1 cellular context compared by ENCODE assay signal in the genomic region with DNA sequence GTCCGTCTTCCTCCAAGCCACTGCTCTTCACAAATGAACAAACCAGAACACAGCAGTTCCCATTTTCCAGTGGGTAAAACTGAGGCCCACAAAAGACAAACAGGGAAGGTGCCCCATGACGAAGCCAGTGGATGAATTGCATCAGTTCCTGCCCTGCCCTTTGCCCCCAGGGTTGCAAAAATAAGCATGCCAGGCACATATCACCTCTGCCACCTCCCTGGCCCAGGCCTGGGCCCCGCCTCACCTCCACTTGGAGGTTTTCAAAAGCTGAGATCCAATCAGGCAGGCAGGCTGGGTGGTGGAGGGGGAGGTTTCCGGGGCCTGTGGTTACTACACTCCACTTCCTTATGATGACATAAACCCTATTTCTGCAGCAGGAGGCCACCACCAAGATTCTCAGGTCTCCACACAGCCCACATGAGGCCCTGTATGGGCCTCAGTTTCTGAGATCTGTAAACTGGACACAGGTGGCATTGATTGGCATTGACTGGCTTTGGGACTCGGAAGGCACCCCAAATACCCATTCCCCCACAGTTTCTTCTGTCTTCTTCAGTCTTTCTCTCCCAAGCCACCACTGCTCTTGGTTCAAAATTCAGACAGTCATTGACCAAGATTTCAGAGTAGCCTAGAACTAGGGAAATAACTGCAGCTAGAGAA.
TF ChIP-seq lines count a peak whose summit lies in the region.

No MANE protein-coding gene starts in this region.

TF ChIP-seq in K562, 482 proteins besides CTCF, POLR2A, EP300 and RAD21 (continued from another document and continues in another):
- TF ChIP-seq, protein P1, sequence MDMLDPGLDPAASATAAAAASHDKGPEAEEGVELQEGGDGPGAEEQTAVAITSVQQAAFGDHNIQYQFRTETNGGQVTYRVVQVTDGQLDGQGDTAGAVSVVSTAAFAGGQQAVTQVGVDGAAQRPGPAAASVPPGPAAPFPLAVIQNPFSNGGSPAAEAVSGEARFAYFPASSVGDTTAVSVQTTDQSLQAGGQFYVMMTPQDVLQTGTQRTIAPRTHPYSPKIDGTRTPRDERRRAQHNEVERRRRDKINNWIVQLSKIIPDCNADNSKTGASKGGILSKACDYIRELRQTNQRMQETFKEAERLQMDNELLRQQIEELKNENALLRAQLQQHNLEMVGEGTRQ (CRISPR knock-in tag; IDR thresholded peaks at IDR 0.05) = no peak
- TF ChIP-seq KAT7 (CRISPR knock-in tag; IDR thresholded peaks at IDR 0.05; ENCODE audit: borderline replicate concordance) (0 out of 2 replicates have a peak, but pooled peaks have one; percentile 43), ZBTB7A (IDR thresholded peaks at IDR 0.05; ENCODE audit: borderline replicate concordance, control insufficient read depth, low read depth, low read length) (0 out of 2 replicates have a peak, but pooled peaks have one; percentile 6), SIX5 (IDR thresholded peaks at IDR 0.05; ENCODE audit: borderline replicate concordance in 1 of 2, insufficient read depth in 1 of 2, low read depth in 1 of 2, low read length in 2 of 2) (no peak), ZNF124 (CRISPR knock-in tag; IDR thresholded peaks at IDR 0.05) (no peak), NEUROD1 (IDR thresholded peaks at IDR 0.05; ENCODE audit: borderline replicate concordance, low read depth, low read length, partially characterized antibody) (peak; percentile 59), HDAC8 (tag; IDR thresholded peaks at IDR 0.05) (no peak; the same call in 1 of the 2 replicates), JUN (IDR thresholded peaks at IDR 0.05; ENCODE audit: borderline replicate concordance, low read depth, low read length) (peak; percentile 77; the same call in 1 of the 2 replicates), JUN (CRISPR knock-in tag; IDR thresholded peaks at IDR 0.05; ENCODE audit: borderline replicate concordance) (peak; percentile 94; the same call in 1 of the 2 replicates), MYBL2 (IDR thresholded peaks at IDR 0.05; ENCODE audit: low read depth) (peak; percentile 62; the same call in 1 of the 2 replicates), MYBL2 (CRISPR knock-in tag; IDR thresholded peaks at IDR 0.05; ENCODE audit: borderline replicate concordance) (no peak), CHD4 (IDR thresholded peaks at IDR 0.05; ENCODE audit: insufficient read depth, insufficient replicate concordance, low read depth, low read length, poor library complexity, severe bottlenecking) (peak; percentile 89), ZNF444 (CRISPR knock-in tag; IDR thresholded peaks at IDR 0.05) (no peak), ZNF583 (CRISPR knock-in tag; IDR thresholded peaks at IDR 0.05) (no peak), CHCHD3 (CRISPR knock-in tag; IDR thresholded peaks at IDR 0.05) (no peak), ZNF589 (CRISPR knock-in tag; IDR thresholded peaks at IDR 0.05; ENCODE audit: low read depth) (peak; percentile 82; the same call in 1 of the 2 replicates), RNF2 (IDR thresholded peaks at IDR 0.05) (peak; percentile 81; the same call in 1 of the 2 replicates), PCBP1 (IDR thresholded peaks at IDR 0.05; ENCODE audit: low read depth, low read length, poor library complexity, severe bottlenecking) (no peak), MYC (IDR thresholded peaks at IDR 0.05; ENCODE audit: low read depth, low read length) (peak; percentile 73; the same call in 1 of the 2 replicates), MYC (CRISPR knock-in tag; IDR thresholded peaks at IDR 0.05; ENCODE audit: borderline replicate concordance, low read depth) (no peak), MBD2 (IDR thresholded peaks at IDR 0.05; ENCODE audit: borderline replicate concordance, low read depth) (0 out of 2 replicates have a peak, but pooled peaks have one; percentile 34), ZNF324 (CRISPR knock-in tag; IDR thresholded peaks at IDR 0.05) (no peak), POLR2AphosphoS2 (IDR thresholded peaks at IDR 0.05; ENCODE audit: low read length) (no peak), CHD2 (IDR thresholded peaks at IDR 0.05; ENCODE audit: low read depth, low read length) (no peak), KLF13 (tag; IDR thresholded peaks at IDR 0.05; ENCODE audit: borderline replicate concordance, low read depth) (no peak), DMBX1 (CRISPR knock-in tag; IDR thresholded peaks at IDR 0.05; ENCODE audit: borderline replicate concordance) (peak; percentile 74; the same call in 1 of the 2 replicates), ZBTB17 (CRISPR knock-in tag; IDR thresholded peaks at IDR 0.05) (no peak; the same call in 1 of the 2 replicates), RBM22 (IDR thresholded peaks at IDR 0.05; ENCODE audit: low read depth, low read length, poor library complexity, severe bottlenecking) (no peak), MTA3 (IDR thresholded peaks at IDR 0.05; ENCODE audit: borderline replicate concordance) (peak; percentile 73), DNMT1 (IDR thresholded peaks at IDR 0.05) (no peak), PHF8 (IDR thresholded peaks at IDR 0.05; ENCODE audit: borderline replicate concordance, low read length) (peak; percentile 39; the same call in 1 of the 2 replicates), GATA2 (CRISPR knock-in tag; IDR thresholded peaks at IDR 0.05) (peak; percentile 58; the same call in 1 of the 2 replicates), TEAD2 (tag; IDR thresholded peaks at IDR 0.05) (no peak), NFE2 (IDR thresholded peaks at IDR 0.05; ENCODE audit: low read depth) (no peak; the same call in 1 of the 2 replicates)
- TF ChIP-seq, protein P2, sequence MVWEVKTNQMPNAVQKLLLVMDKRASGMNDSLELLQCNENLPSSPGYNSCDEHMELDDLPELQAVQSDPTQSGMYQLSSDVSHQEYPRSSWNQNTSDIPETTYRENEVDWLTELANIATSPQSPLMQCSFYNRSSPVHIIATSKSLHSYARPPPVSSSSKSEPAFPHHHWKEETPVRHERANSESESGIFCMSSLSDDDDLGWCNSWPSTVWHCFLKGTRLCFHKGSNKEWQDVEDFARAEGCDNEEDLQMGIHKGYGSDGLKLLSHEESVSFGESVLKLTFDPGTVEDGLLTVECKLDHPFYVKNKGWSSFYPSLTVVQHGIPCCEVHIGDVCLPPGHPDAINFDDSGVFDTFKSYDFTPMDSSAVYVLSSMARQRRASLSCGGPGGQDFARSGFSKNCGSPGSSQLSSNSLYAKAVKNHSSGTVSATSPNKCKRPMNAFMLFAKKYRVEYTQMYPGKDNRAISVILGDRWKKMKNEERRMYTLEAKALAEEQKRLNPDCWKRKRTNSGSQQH (CRISPR knock-in tag; IDR thresholded peaks at IDR 0.05) = no peak
- TF ChIP-seq, protein P3, sequence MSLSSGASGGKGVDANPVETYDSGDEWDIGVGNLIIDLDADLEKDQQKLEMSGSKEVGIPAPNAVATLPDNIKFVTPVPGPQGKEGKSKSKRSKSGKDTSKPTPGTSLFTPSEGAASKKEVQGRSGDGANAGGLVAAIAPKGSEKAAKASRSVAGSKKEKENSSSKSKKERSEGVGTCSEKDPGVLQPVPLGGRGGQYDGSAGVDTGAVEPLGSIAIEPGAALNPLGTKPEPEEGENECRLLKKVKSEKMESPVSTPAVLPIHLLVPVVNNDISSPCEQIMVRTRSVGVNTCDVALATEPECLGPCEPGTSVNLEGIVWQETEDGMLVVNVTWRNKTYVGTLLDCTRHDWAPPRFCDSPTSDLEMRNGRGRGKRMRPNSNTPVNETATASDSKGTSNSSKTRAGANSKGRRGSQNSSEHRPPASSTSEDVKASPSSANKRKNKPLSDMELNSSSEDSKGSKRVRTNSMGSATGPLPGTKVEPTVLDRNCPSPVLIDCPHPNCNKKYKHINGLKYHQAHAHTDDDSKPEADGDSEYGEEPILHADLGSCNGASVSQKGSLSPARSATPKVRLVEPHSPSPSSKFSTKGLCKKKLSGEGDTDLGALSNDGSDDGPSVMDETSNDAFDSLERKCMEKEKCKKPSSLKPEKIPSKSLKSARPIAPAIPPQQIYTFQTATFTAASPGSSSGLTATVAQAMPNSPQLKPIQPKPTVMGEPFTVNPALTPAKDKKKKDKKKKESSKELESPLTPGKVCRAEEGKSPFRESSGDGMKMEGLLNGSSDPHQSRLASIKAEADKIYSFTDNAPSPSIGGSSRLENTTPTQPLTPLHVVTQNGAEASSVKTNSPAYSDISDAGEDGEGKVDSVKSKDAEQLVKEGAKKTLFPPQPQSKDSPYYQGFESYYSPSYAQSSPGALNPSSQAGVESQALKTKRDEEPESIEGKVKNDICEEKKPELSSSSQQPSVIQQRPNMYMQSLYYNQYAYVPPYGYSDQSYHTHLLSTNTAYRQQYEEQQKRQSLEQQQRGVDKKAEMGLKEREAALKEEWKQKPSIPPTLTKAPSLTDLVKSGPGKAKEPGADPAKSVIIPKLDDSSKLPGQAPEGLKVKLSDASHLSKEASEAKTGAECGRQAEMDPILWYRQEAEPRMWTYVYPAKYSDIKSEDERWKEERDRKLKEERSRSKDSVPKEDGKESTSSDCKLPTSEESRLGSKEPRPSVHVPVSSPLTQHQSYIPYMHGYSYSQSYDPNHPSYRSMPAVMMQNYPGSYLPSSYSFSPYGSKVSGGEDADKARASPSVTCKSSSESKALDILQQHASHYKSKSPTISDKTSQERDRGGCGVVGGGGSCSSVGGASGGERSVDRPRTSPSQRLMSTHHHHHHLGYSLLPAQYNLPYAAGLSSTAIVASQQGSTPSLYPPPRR (CRISPR knock-in tag; IDR thresholded peaks at IDR 0.05; ENCODE audit: borderline replicate concordance) = no peak
- TF ChIP-seq, protein P4, sequence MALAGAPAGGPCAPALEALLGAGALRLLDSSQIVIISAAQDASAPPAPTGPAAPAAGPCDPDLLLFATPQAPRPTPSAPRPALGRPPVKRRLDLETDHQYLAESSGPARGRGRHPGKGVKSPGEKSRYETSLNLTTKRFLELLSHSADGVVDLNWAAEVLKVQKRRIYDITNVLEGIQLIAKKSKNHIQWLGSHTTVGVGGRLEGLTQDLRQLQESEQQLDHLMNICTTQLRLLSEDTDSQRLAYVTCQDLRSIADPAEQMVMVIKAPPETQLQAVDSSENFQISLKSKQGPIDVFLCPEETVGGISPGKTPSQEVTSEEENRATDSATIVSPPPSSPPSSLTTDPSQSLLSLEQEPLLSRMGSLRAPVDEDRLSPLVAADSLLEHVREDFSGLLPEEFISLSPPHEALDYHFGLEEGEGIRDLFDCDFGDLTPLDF (CRISPR knock-in tag; IDR thresholded peaks at IDR 0.05) = no peak
- TF ChIP-seq, protein P5, sequence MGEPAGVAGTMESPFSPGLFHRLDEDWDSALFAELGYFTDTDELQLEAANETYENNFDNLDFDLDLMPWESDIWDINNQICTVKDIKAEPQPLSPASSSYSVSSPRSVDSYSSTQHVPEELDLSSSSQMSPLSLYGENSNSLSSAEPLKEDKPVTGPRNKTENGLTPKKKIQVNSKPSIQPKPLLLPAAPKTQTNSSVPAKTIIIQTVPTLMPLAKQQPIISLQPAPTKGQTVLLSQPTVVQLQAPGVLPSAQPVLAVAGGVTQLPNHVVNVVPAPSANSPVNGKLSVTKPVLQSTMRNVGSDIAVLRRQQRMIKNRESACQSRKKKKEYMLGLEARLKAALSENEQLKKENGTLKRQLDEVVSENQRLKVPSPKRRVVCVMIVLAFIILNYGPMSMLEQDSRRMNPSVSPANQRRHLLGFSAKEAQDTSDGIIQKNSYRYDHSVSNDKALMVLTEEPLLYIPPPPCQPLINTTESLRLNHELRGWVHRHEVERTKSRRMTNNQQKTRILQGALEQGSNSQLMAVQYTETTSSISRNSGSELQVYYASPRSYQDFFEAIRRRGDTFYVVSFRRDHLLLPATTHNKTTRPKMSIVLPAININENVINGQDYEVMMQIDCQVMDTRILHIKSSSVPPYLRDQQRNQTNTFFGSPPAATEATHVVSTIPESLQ (CRISPR knock-in tag; IDR thresholded peaks at IDR 0.05) = no peak
- TF ChIP-seq, protein P6, sequence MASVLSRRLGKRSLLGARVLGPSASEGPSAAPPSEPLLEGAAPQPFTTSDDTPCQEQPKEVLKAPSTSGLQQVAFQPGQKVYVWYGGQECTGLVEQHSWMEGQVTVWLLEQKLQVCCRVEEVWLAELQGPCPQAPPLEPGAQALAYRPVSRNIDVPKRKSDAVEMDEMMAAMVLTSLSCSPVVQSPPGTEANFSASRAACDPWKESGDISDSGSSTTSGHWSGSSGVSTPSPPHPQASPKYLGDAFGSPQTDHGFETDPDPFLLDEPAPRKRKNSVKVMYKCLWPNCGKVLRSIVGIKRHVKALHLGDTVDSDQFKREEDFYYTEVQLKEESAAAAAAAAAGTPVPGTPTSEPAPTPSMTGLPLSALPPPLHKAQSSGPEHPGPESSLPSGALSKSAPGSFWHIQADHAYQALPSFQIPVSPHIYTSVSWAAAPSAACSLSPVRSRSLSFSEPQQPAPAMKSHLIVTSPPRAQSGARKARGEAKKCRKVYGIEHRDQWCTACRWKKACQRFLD (CRISPR knock-in tag; IDR thresholded peaks at IDR 0.05) = peak; percentile 87
- TF ChIP-seq, protein P7, sequence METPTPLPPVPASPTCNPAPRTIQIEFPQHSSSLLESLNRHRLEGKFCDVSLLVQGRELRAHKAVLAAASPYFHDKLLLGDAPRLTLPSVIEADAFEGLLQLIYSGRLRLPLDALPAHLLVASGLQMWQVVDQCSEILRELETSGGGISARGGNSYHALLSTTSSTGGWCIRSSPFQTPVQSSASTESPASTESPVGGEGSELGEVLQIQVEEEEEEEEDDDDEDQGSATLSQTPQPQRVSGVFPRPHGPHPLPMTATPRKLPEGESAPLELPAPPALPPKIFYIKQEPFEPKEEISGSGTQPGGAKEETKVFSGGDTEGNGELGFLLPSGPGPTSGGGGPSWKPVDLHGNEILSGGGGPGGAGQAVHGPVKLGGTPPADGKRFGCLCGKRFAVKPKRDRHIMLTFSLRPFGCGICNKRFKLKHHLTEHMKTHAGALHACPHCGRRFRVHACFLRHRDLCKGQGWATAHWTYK (CRISPR knock-in tag; IDR thresholded peaks at IDR 0.05) = no peak
- TF ChIP-seq, protein P8, sequence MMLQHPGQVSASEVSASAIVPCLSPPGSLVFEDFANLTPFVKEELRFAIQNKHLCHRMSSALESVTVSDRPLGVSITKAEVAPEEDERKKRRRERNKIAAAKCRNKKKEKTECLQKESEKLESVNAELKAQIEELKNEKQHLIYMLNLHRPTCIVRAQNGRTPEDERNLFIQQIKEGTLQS (IDR thresholded peaks at IDR 0.05) = peak; percentile 88
- TF ChIP-seq, protein P8 (CRISPR knock-in tag; conservative IDR thresholded peaks at IDR 0.05) = peak; percentile 59; the same call in 1 of the 2 replicates
- TF ChIP-seq, protein P9, sequence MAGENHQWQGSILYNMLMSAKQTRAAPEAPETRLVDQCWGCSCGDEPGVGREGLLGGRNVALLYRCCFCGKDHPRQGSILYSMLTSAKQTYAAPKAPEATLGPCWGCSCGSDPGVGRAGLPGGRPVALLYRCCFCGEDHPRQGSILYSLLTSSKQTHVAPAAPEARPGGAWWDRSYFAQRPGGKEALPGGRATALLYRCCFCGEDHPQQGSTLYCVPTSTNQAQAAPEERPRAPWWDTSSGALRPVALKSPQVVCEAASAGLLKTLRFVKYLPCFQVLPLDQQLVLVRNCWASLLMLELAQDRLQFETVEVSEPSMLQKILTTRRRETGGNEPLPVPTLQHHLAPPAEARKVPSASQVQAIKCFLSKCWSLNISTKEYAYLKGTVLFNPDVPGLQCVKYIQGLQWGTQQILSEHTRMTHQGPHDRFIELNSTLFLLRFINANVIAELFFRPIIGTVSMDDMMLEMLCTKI (IDR thresholded peaks at IDR 0.05; ENCODE audit: partially characterized antibody) = no peak
